19 cellular contexts compared by ENCODE assay signal in the genomic region with DNA sequence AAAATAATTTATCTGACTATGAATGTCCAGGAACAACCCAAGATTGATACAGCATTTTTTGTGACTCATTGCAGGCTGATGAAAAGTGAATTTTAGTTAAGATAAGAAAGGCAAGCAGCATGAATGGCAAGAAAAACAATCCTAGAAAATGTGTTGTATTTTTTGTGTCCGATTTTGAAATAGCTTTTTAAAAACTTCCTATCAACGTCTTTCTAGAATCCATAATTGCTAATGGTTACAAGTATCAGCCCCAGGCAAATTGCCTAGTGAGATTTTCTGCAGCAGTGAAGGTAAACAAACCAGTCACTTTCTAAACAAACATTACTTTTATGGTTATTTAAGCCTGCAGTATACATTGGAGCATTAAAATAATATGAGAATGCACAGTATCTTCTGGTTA.
DNase-seq lines count a peak whose midpoint lies in the region; ATAC-seq, FAIRE-seq and TF ChIP-seq lines count a peak whose summit lies in the region.
"Had no signal": no experiment of that assay in that cellular context is flagged by ENCODE, and none has a peak within 500 bp of the region (broad histone marks: within the 10 kb centered on the region; RNA-seq: fewer than 3 reads in every experiment).

No MANE protein-coding gene starts in this region.

- H3K27me3 Mint-ChIP-seq in activated CD8-positive, alpha-beta T cell treated with anti-CD3 and anti-CD28 coated beads, Interleukin-2, amount 10 ng/mL, durations not matched to agents 7 days and 5 days (ENCODE audit: low read depth) = no peaks in the 10 kb centered on the region
- H3K27me3 Mint-ChIP-seq in immature natural killer cell (ENCODE audit: low read depth in 3 of 3) = peaks cover 0 to 2% (median 0%) of the 10 kb centered on the region in 3 donors
- H3K27me3 Mint-ChIP-seq: activated CD4-positive, alpha-beta memory T cell treated with anti-CD3 and anti-CD28 coated beads, Interleukin-2, amount 10 ng/mL, durations not matched to agents 7 days and 5 days; B cell had no signal

- no peak overlapping the region for H3K27ac Mint-ChIP-seq in activated CD8-positive, alpha-beta T cell treated with anti-CD3 and anti-CD28 coated beads, Interleukin-2, amount 10 ng/mL, durations not matched to agents 7 days and 5 days
- H3K27ac Mint-ChIP-seq in immature natural killer cell = no peak overlapping the region
- H3K27ac Mint-ChIP-seq: activated CD4-positive, alpha-beta memory T cell treated with anti-CD3 and anti-CD28 coated beads, Interleukin-2, amount 10 ng/mL, durations not matched to agents 7 days and 5 days; B cell; endodermal cell; natural killer cell had no signal

- H3K9me3 Mint-ChIP-seq in activated CD8-positive, alpha-beta T cell treated with anti-CD3 and anti-CD28 coated beads, Interleukin-2, amount 10 ng/mL, durations not matched to agents 7 days and 5 days (ENCODE audit: insufficient read depth) = no peaks in the 10 kb centered on the region
- H3K9me3 Mint-ChIP-seq in immature natural killer cell = no peaks in the 10 kb centered on the region
- H3K9me3 Mint-ChIP-seq: activated CD4-positive, alpha-beta memory T cell treated with anti-CD3 and anti-CD28 coated beads, Interleukin-2, amount 10 ng/mL, durations not matched to agents 7 days and 5 days; endodermal cell; natural killer cell had no signal

- TF ChIP-seq CTCF in AG04450 (IDR thresholded peaks at IDR 0.05; ENCODE audit: low read depth, low read length) (no peak), epithelial cell of esophagus (IDR thresholded peaks at IDR 0.05; ENCODE audit: insufficient read depth, low read depth, low read length, missing control alignments) (no peak)

- H3K4me3 Mint-ChIP-seq in activated CD8-positive, alpha-beta T cell treated with anti-CD3 and anti-CD28 coated beads, Interleukin-2, amount 10 ng/mL, durations not matched to agents 7 days and 5 days = no peak overlapping the region
- H3K4me3 Mint-ChIP-seq in immature natural killer cell = no peak overlapping the region
- H3K4me3 Mint-ChIP-seq: activated CD4-positive, alpha-beta memory T cell treated with anti-CD3 and anti-CD28 coated beads, Interleukin-2, amount 10 ng/mL, durations not matched to agents 7 days and 5 days; B cell; endodermal cell; natural killer cell had no signal

- H3K4me3 ChIP-seq in AG04450 (ENCODE audit: low read depth, low read length) (no peak overlapping the region), epithelial cell of esophagus (ENCODE audit: low read length) (no peak overlapping the region)
- H3K4me3 ChIP-seq: GM23248, heart left ventricle had no signal

- POLR2A ChIA-PET in AG04450 (lab: Yijun Ruan, JAX) = interaction anchor here (1.1 kb wide), 1 partner anchor 233 kb away, joined by 3 read pairs; no protein-coding TSS in a partner anchor
- POLR2A ChIA-PET in activated CD8-positive, alpha-beta T cell treated with anti-CD3 and anti-CD28 coated beads, Interleukin-2, amount 10 ng/mL, durations not matched to agents 7 days and 5 days (lab: Charles Lee) = no interaction called here

- DNase-seq in AG04450 (ENCODE audit: low read depth, low spot score) (peak; percentile 15), H54 (ENCODE audit: insufficient read length, low spot score) (no peak), NCI-H460 (ENCODE audit: extremely low read depth, low read depth) (peak; percentile 72), epithelial cell of esophagus (ENCODE audit: low read depth) (peak; percentile 52), foreskin melanocyte (no peak), NOMO-1 (lab: John Stamatoyannopoulos, UW; ENCODE audit: unreplicated experiment in 2 of 2) (no peak), immature natural killer cell (no peak)
- no peak for DNase-seq in activated CD8-positive, alpha-beta T cell treated with anti-CD3 and anti-CD28 coated beads, Interleukin-2, amount 10 ng/mL, durations not matched to agents 7 days and 5 days
- DNase-seq: activated CD4-positive, alpha-beta memory T cell treated with anti-CD3 and anti-CD28 coated beads, Interleukin-2, amount 10 ng/mL, durations not matched to agents 7 days and 5 days; activated effector memory CD4-positive, alpha-beta T cell treated with Interleukin-2 at 50 U/mL for 16 hours; endodermal cell; GF-D8; GM23248; heart left ventricle; natural killer cell; stimulated activated naive CD4-positive, alpha-beta T cell treated with Interleukin-2 at 50 U/mL for 16 hours had no signal

- FAIRE-seq in H54 (lab: Jason Lieb, UNC) = peak; percentile 52

- no peaks in the 10 kb centered on the region for H3K9me3 ChIP-seq in AG04450 (ENCODE audit: control insufficient read depth, insufficient read depth, low read length)
- H3K9me3 ChIP-seq: heart left ventricle had no signal

- peaks cover 56% of the 10 kb centered on the region for H3K36me3 Mint-ChIP-seq in activated CD8-positive, alpha-beta T cell treated with anti-CD3 and anti-CD28 coated beads, Interleukin-2, amount 10 ng/mL, durations not matched to agents 7 days and 5 days (ENCODE audit: low read depth)
- peaks cover under 1 to 20% (median 3%) of the 10 kb centered on the region in 3 donors for H3K36me3 Mint-ChIP-seq in immature natural killer cell

- H3K27me3 ChIP-seq in AG04450 (ENCODE audit: control insufficient read depth, insufficient read depth, low read length) = no peaks in the 10 kb centered on the region
- H3K27me3 ChIP-seq: heart left ventricle had no signal

- no peak for TF ChIP-seq POLR2A in H54 (IDR thresholded peaks at IDR 0.05; ENCODE audit: low read depth, low read length)

- H3K27ac ChIP-seq in AG04450 (ENCODE audit: low read depth, low read length) = no peak overlapping the region
- H3K27ac ChIP-seq: GM23248, HL-60 had no signal

- ATAC-seq in activated CD8-positive, alpha-beta T cell treated with anti-CD3 and anti-CD28 coated beads, Interleukin-2, amount 10 ng/mL, durations not matched to agents 7 days and 5 days = no peak
- ATAC-seq: heart left ventricle, left lobe of liver, natural killer cell had no signal

- peaks cover 18% of the 10 kb centered on the region for H3K4me1 Mint-ChIP-seq in activated CD8-positive, alpha-beta T cell treated with anti-CD3 and anti-CD28 coated beads, Interleukin-2, amount 10 ng/mL, durations not matched to agents 7 days and 5 days (ENCODE audit: low read depth)
- peaks cover 8 to 13% of the 10 kb centered on the region in 2 donors for H3K4me1 Mint-ChIP-seq in immature natural killer cell
- H3K4me1 Mint-ChIP-seq: activated CD4-positive, alpha-beta memory T cell treated with anti-CD3 and anti-CD28 coated beads, Interleukin-2, amount 10 ng/mL, durations not matched to agents 7 days and 5 days; endodermal cell had no signal

- CTCF ChIA-PET in AG04450 (lab: Charles Lee) = interaction anchor here (0.6 kb wide), 1 partner anchor 571 kb away, joined by 4 read pairs; no protein-coding TSS in a partner anchor
- CTCF ChIA-PET in activated CD8-positive, alpha-beta T cell treated with anti-CD3 and anti-CD28 coated beads, Interleukin-2, amount 10 ng/mL, durations not matched to agents 7 days and 5 days (lab: Charles Lee) = interaction anchor here (1.4 kb wide), 1 partner anchor 222 kb away, joined by 3 read pairs; no protein-coding TSS in a partner anchor

Comparison
In these comparisons a context has a peak if more than half of its experiments do, and no peak if none do; other contexts are left out.
1. DNase-seq: peak in AG04450 (single experiment), NCI-H460 (single experiment) and epithelial cell of esophagus (single experiment); none in H54 (single experiment), activated CD8-positive, alpha-beta T cell treated with anti-CD3 and anti-CD28 coated beads, Interleukin-2, amount 10 ng/mL, durations not matched to agents 7 days and 5 days (single experiment), foreskin melanocyte (single experiment), NOMO-1 (0 of 2) and immature natural killer cell (0 of 3).